Comparison of ENCODE assay signal across 1 cellular context in the genomic region with DNA sequence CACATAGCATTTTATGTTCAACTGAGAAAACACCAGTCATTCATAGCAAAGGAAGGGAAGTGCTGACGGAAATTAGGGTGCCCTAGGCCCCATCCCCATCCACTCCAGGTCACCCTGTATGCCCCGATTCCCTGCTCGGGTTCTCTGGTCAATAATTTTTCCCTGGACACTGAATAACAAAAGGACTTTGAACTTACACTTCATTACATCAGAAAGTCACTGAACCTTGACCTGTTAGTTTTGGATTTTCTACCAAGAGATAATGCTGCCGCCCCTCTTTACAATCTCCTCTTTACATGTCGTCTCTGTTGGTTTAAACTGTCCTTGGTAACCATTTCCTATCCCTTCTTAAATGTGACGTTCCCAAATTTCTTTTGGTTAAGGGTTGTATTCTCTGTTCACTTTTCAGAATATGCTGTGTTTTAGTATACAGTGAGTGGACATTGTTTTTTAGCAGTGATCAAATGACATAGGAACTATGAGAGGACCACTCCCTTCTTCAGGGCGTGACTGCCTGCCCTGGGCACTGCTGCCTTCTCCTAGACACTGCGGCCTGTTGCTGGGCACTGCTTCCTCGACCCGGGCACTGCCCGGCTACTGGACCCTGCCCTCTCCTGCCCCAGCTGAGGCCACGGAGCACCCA.
TF ChIP-seq lines count a peak whose summit lies in the region.

No MANE protein-coding gene starts in this region.

TF ChIP-seq in HepG2, 621 proteins besides CTCF, POLR2A, EP300 and RAD21 (continued from another document and continues in another):
- TF ChIP-seq TRAFD1 (CRISPR knock-in tag; IDR thresholded peaks at IDR 0.05; ENCODE audit: borderline replicate concordance) (no peak), ELF3 (CRISPR knock-in tag; IDR thresholded peaks at IDR 0.05) (peak; percentile 83; the same call in 1 of the 2 replicates), CREM (IDR thresholded peaks at IDR 0.05) (peak; percentile 91), CREM (CRISPR knock-in tag; IDR thresholded peaks at IDR 0.05) (no peak), ZNF230 (CRISPR knock-in tag; IDR thresholded peaks at IDR 0.05) (no peak), ZFP36 (IDR thresholded peaks at IDR 0.05; ENCODE audit: borderline replicate concordance, low read depth, low read length, partially characterized antibody) (no peak), JUND (CRISPR knock-in tag; IDR thresholded peaks at IDR 0.05) (no peak), NFKBIZ (CRISPR knock-in tag; IDR thresholded peaks at IDR 0.05) (peak; percentile 72), HHEX (CRISPR knock-in tag; IDR thresholded peaks at IDR 0.05) (no peak), ZNF12 (CRISPR knock-in tag; IDR thresholded peaks at IDR 0.05) (no peak), NFATC3 (CRISPR knock-in tag; IDR thresholded peaks at IDR 0.05) (0 out of 2 replicates have a peak, but pooled peaks have one; percentile 50), ZHX2 (IDR thresholded peaks at IDR 0.05; ENCODE audit: low read depth) (0 out of 2 replicates have a peak, but pooled peaks have one; percentile 31), ZHX2 (CRISPR knock-in tag; IDR thresholded peaks at IDR 0.05; ENCODE audit: borderline replicate concordance) (no peak), NFIC (IDR thresholded peaks at IDR 0.05; ENCODE audit: low read length) (peak; percentile 78; the same call in 1 of the 2 replicates), NCOR1 (IDR thresholded peaks at IDR 0.05; ENCODE audit: borderline replicate concordance, low read length) (peak; percentile 98), TRIM24 (CRISPR knock-in tag; IDR thresholded peaks at IDR 0.05) (0 out of 2 replicates have a peak, but pooled peaks have one; percentile 25), GABPA (IDR thresholded peaks at IDR 0.05; ENCODE audit: low read depth, low read length) (no peak), GABPA (CRISPR knock-in tag; IDR thresholded peaks at IDR 0.05; ENCODE audit: low read depth) (peak; percentile 59; the same call in 1 of the 2 replicates), MEIS2 (CRISPR knock-in tag; IDR thresholded peaks at IDR 0.05) (peak; percentile 68; the same call in 1 of the 2 replicates), TFE3 (CRISPR knock-in tag; IDR thresholded peaks at IDR 0.05) (peak; percentile 76; the same call in 1 of the 2 replicates), CEBPZ (IDR thresholded peaks at IDR 0.05; ENCODE audit: low read length) (no peak), FOXA3 (CRISPR knock-in tag; IDR thresholded peaks at IDR 0.05) (peak; percentile 83), ZNF768 (CRISPR knock-in tag; IDR thresholded peaks at IDR 0.05) (peak; percentile 67), MTF2 (CRISPR knock-in tag; IDR thresholded peaks at IDR 0.05; ENCODE audit: borderline replicate concordance) (0 out of 2 replicates have a peak, but pooled peaks have one; percentile 67), JDP2 (CRISPR knock-in tag; IDR thresholded peaks at IDR 0.05; ENCODE audit: borderline replicate concordance) (no peak; the same call in 1 of the 2 replicates), ZNF331 (CRISPR knock-in tag; IDR thresholded peaks at IDR 0.05) (peak; percentile 73), ZSCAN30 (CRISPR knock-in tag; IDR thresholded peaks at IDR 0.05) (peak; percentile 58; the same call in 1 of the 2 replicates), ZSCAN9 (CRISPR knock-in tag; IDR thresholded peaks at IDR 0.05; ENCODE audit: borderline replicate concordance) (peak; percentile 56; the same call in 1 of the 2 replicates), ZSCAN31 (CRISPR knock-in tag; IDR thresholded peaks at IDR 0.05; ENCODE audit: low read depth) (peak; percentile 65; the same call in 1 of the 2 replicates), ZBTB26 (CRISPR knock-in tag; IDR thresholded peaks at IDR 0.05; ENCODE audit: borderline replicate concordance) (no peak), SOX13 (IDR thresholded peaks at IDR 0.05) (no peak), SOX13 (CRISPR knock-in tag; conservative IDR thresholded peaks at IDR 0.05 in 1 of 2, IDR thresholded peaks at IDR 0.05 in 1 of 2) (peak in 1 of 2 experiments; percentile 83; a peak in 2 of 4 replicates), SIX4 (CRISPR knock-in tag; IDR thresholded peaks at IDR 0.05) (0 out of 2 replicates have a peak, but pooled peaks have one; percentile 37), ZNF501 (CRISPR knock-in tag; IDR thresholded peaks at IDR 0.05) (no peak)
- TF ChIP-seq, protein P1, sequence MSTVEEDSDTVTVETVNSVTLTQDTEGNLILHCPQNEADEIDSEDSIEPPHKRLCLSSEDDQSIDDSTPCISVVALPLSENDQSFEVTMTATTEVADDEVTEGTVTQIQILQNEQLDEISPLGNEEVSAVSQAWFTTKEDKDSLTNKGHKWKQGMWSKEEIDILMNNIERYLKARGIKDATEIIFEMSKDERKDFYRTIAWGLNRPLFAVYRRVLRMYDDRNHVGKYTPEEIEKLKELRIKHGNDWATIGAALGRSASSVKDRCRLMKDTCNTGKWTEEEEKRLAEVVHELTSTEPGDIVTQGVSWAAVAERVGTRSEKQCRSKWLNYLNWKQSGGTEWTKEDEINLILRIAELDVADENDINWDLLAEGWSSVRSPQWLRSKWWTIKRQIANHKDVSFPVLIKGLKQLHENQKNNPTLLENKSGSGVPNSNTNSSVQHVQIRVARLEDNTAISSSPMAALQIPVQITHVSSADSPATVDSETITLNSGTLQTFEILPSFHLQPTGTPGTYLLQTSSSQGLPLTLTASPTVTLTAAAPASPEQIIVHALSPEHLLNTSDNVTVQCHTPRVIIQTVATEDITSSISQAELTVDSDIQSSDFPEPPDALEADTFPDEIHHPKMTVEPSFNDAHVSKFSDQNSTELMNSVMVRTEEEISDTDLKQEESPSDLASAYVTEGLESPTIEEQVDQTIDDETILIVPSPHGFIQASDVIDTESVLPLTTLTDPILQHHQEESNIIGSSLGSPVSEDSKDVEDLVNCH (CRISPR knock-in tag; IDR thresholded peaks at IDR 0.05): no peak
- TF ChIP-seq, protein P2, sequence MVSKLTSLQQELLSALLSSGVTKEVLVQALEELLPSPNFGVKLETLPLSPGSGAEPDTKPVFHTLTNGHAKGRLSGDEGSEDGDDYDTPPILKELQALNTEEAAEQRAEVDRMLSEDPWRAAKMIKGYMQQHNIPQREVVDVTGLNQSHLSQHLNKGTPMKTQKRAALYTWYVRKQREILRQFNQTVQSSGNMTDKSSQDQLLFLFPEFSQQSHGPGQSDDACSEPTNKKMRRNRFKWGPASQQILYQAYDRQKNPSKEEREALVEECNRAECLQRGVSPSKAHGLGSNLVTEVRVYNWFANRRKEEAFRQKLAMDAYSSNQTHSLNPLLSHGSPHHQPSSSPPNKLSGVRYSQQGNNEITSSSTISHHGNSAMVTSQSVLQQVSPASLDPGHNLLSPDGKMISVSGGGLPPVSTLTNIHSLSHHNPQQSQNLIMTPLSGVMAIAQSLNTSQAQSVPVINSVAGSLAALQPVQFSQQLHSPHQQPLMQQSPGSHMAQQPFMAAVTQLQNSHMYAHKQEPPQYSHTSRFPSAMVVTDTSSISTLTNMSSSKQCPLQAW (CRISPR knock-in tag; IDR thresholded peaks at IDR 0.05): peak; percentile 57; the same call in 1 of the 2 replicates
- TF ChIP-seq, protein P3, sequence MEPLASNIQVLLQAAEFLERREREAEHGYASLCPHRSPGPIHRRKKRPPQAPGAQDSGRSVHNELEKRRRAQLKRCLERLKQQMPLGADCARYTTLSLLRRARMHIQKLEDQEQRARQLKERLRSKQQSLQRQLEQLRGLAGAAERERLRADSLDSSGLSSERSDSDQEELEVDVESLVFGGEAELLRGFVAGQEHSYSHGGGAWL (CRISPR knock-in tag; IDR thresholded peaks at IDR 0.05): no peak
- TF ChIP-seq, protein P4, sequence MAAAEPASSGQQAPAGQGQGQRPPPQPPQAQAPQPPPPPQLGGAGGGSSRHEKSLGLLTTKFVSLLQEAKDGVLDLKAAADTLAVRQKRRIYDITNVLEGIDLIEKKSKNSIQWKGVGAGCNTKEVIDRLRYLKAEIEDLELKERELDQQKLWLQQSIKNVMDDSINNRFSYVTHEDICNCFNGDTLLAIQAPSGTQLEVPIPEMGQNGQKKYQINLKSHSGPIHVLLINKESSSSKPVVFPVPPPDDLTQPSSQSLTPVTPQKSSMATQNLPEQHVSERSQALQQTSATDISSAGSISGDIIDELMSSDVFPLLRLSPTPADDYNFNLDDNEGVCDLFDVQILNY (CRISPR knock-in tag; conservative IDR thresholded peaks at IDR 0.05): no peak
